ENCODE assay signal across 1 cellular context in genomic region chr11:134253189-134253993, GRCh38.
TF ChIP-seq lines count a peak whose summit lies in the region.

Gene ACAD8, plus strand, starts transcription at chr11:134253568. Its CDS starts 33 bp downstream, at chr11:134253601.
Gene THYN1, minus strand, starts transcription at chr11:134253352. Its CDS starts 470 bp downstream, at chr11:134252882.

TF ChIP-seq in WTC11, 78 proteins besides CTCF, POLR2A, EP300 and RAD21 (continued from another document):
- no peak for TF ChIP-seq AR (CRISPR knock-in tag; IDR thresholded peaks at IDR 0.05)
- no peak for TF ChIP-seq PREB (CRISPR knock-in tag; IDR thresholded peaks at IDR 0.05; ENCODE audit: borderline replicate concordance)
- TF ChIP-seq FOXP1 (CRISPR knock-in tag; IDR thresholded peaks at IDR 0.05; ENCODE audit: borderline replicate concordance) = no peak
- TF ChIP-seq ATF2 (CRISPR knock-in tag; IDR thresholded peaks at IDR 0.05; ENCODE audit: borderline replicate concordance, low read depth) = no peak
- TF ChIP-seq GRHL2 (CRISPR knock-in tag; IDR thresholded peaks at IDR 0.05; ENCODE audit: insufficient replicate concordance, severe bottlenecking) = no peak
- TF ChIP-seq RELA (CRISPR knock-in tag; IDR thresholded peaks at IDR 0.05; ENCODE audit: borderline replicate concordance) = no peak
- peak; percentile 43; the same call in 1 of the 2 replicates for TF ChIP-seq GABPB1 (CRISPR knock-in tag; IDR thresholded peaks at IDR 0.05)
- TF ChIP-seq ATF3 (CRISPR knock-in tag; conservative IDR thresholded peaks at IDR 0.05) = no peak
- peak; percentile 54; the same call in 1 of the 2 replicates for TF ChIP-seq USF1 (CRISPR knock-in tag; IDR thresholded peaks at IDR 0.05)
